ENCODE assay signal across 1 cellular context in genomic region chr17:34706029-34706428, GRCh38.
TF ChIP-seq lines count a peak whose summit lies in the region.

No MANE protein-coding gene starts in this region.

TF ChIP-seq in IMR-90, 13 proteins besides CTCF, POLR2A, EP300 and RAD21 (continued from another document):
- TF ChIP-seq MAFK (IDR thresholded peaks at IDR 0.05; ENCODE audit: low read depth, low read length) (no peak), RFX5 (IDR thresholded peaks at IDR 0.05; ENCODE audit: low read depth, low read length) (no peak), NFE2L2 (IDR thresholded peaks at IDR 0.05; ENCODE audit: low read depth, low read length) (no peak), BHLHE40 (IDR thresholded peaks at IDR 0.05; ENCODE audit: low read depth, low read length) (no peak), MXI1 (IDR thresholded peaks at IDR 0.05; ENCODE audit: borderline replicate concordance, low read depth, low read length) (no peak), CEBPB (IDR thresholded peaks at IDR 0.05; ENCODE audit: low read depth, low read length) (no peak), SMC3 (IDR thresholded peaks at IDR 0.05; ENCODE audit: low read depth, low read length) (no peak), FOS (IDR thresholded peaks at IDR 0.05; ENCODE audit: low read depth, low read length) (no peak)
